ENCODE assay signal across 8 cellular contexts in genomic region chr7:2237109-2237602, GRCh38. TPM values are rescaled to one million over a fixed set of nuclear protein-coding genes. Genes with fewer than 3 reads are reported as not detected.
DNase-seq lines count a peak whose midpoint lies in the region; ATAC-seq and TF ChIP-seq lines count a peak whose summit lies in the region.

No MANE protein-coding gene starts in this region.

- no peak overlapping the region for H3K27ac Mint-ChIP-seq in Calu3 (ENCODE audit: unreplicated experiment)

- TSS peak; percentile 1 for BruUV-seq in Calu3 (replicated peaks; lab: Mats Ljungman, UMichigan)

- H3K4me3 ChIP-seq in adrenal gland = no peak overlapping the region

- H3K27ac ChIP-seq in adrenal gland = peak overlapping the region in 4 of 5 donors; percentile 18 to 90 (median 57)

- H3K36me3 ChIP-seq in adrenal gland (replicated peaks in 1 of 2) = peaks cover 0 to 34% of the 10 kb centered on the region in 2 donors

- H3K36me3 Mint-ChIP-seq in Calu3 (ENCODE audit: insufficient read depth, unreplicated experiment) = peaks cover 79% of the 10 kb centered on the region

- no peak overlapping the region for H3K4me3 Mint-ChIP-seq in Calu3 (ENCODE audit: low read depth, unreplicated experiment)

- TF ChIP-seq CTCF in Calu3 (IDR thresholded peaks at IDR 0.05; ENCODE audit: unreplicated experiment) (no peak), adrenal gland (IDR thresholded peaks at IDR 0.05) (no peak)

- no peak for TF ChIP-seq POLR2A in adrenal gland (IDR thresholded peaks at IDR 0.05)

- no peaks in the 10 kb centered on the region for H3K4me1 Mint-ChIP-seq in Calu3 (ENCODE audit: low read depth, unreplicated experiment)

- H3K27me3 Mint-ChIP-seq in Calu3 (ENCODE audit: unreplicated experiment) = no peaks in the 10 kb centered on the region

- DNase-seq in Calu3 (no peak), adrenal gland (peak in 6 of 7 donors; percentile 42 to 75 (median 60)), putamen (ENCODE audit: low spot score) (peak; percentile 37), NCI-H526 treated with DMSO at 0.1 percent for 48 hours (lab: John Stamatoyannopoulos, UW) (no peak)
- DNase-seq in activated CD4-positive, alpha-beta T cell treated with anti-CD3 and anti-CD28 coated beads for 48 hours = no peak
- DNase-seq in activated effector memory CD4-positive, alpha-beta T cell treated with anti-CD3 and anti-CD28 coated beads, Interleukin-2, amount 50 U/mL, for 16 hours = no peak

- H3K4me1 ChIP-seq in adrenal gland (replicated peaks in 1 of 2) = peaks cover 4 to 16% of the 10 kb centered on the region in 2 donors

- intact Hi-C loops in Calu3 (cut with micrococcal nuclease; ENCODE audit: unreplicated experiment) = no loop called here
- intact Hi-C loops in adrenal gland (cut with DNase I) = no loop called here

- H3K9me3 Mint-ChIP-seq in Calu3 (ENCODE audit: low read depth, unreplicated experiment) = no peaks in the 10 kb centered on the region

- peak; percentile 69 for ATAC-seq in GM19395 (IDR thresholded peaks at IDR 0.05; ENCODE audit: unreplicated experiment)
- ATAC-seq in HG03457 (IDR thresholded peaks at IDR 0.05; ENCODE audit: unreplicated experiment) = peak; percentile 43

- 74 to 84% (median 81%) methylated on average over 12 of the region's 12 CpGs for WGBS in adrenal gland, 4 donors

- no peaks in the 10 kb centered on the region for H3K9me3 ChIP-seq in adrenal gland (replicated peaks in 1 of 3)

- CTCF ChIA-PET in Calu3 (lab: Charles Lee) = no interaction called here

- H3K27me3 ChIP-seq in adrenal gland = no peaks in the 10 kb centered on the region

RNA-seq across cellular contexts. Expression of gene MAD1L1, which starts 4.4 kb away (rescaled TPM):
- 85.2 and 86.0 TPM in 2 replicates for total RNA-seq in Calu3 (2022)
- 10 to 100 TPM; 19.4 to 82.9 (median 28.0) TPM for total RNA-seq in adrenal gland
- 10 to 100 TPM in 2 of 3 donors, 1 to 10 TPM in 1; 6.7 to 87.7 (median 57.0) TPM for polyA plus RNA-seq in adrenal gland

RNA-seq across cellular contexts. Expression of gene MRM2, which starts 4.8 kb away (rescaled TPM):
- total RNA-seq in Calu3 (2022) (60.1 and 64.3 TPM in 2 replicates), adrenal gland (10 to 100 TPM; 16.8 to 35.8 (median 25.7) TPM)
- 10 to 100 TPM; 17.4 to 36.4 (median 20.3) TPM for polyA plus RNA-seq in adrenal gland

RNA-seq across cellular contexts. Expression of gene NUDT1, which starts 4.9 kb away (rescaled TPM):
- total RNA-seq in Calu3 (2022) (52.2 and 65.6 TPM in 2 replicates), adrenal gland (10 to 100 TPM in 2 of 8 donors, 1 to 10 TPM in 6; 3.8 to 13.3 (median 8.2) TPM)
- 10 to 100 TPM in 1 of 3 donors, 1 to 10 TPM in 2; 2.5 to 17.3 (median 8.7) TPM for polyA plus RNA-seq in adrenal gland

Comparison
In these comparisons a context has a peak if more than half of its experiments do, and no peak if none do; other contexts are left out.
1. DNase-seq: peak in adrenal gland (6 of 7) and putamen (single experiment); none in Calu3 (single experiment), activated CD4-positive, alpha-beta T cell treated with anti-CD3 and anti-CD28 coated beads for 48 hours (single experiment), NCI-H526 treated with DMSO at 0.1 percent for 48 hours (single experiment) and activated effector memory CD4-positive, alpha-beta T cell treated with anti-CD3 and anti-CD28 coated beads, Interleukin-2, amount 50 U/mL, for 16 hours (single experiment).